ENCODE assay signal across 9 cellular contexts in genomic region chr3:184200825-184201224, GRCh38. TPM values are rescaled to one million over a fixed set of nuclear protein-coding genes. Genes with fewer than 3 reads are reported as not detected.
"Had no signal": no experiment of that assay in that cellular context is flagged by ENCODE, and none has a peak within 500 bp of the region (broad histone marks: within the 10 kb centered on the region; RNA-seq: fewer than 3 reads in every experiment).

No MANE protein-coding gene starts in this region.

- ATAC-seq: K562 had no signal

- H2AFZ ChIP-seq: GM23248 had no signal

- DNase-seq: GM23248, H9, HCEC 1CT, IMR-90, KG1 had no signal

- H3K9me3 Mint-ChIP-seq: H9 had no signal

- H3K4me3 ChIP-seq: GM23248, K562 had no signal

- FAIRE-seq: K562 had no signal

- H3K27ac ChIP-seq: GM23248, HL-60 had no signal

- H3K9ac ChIP-seq: GM23248 had no signal

- H3K4me3 Mint-ChIP-seq: H9 had no signal

RNA-seq across cellular contexts. Expression of gene VWA5B2, which starts 28.6 kb away (rescaled TPM):
- total RNA-seq: GM23248, H4, HT1080, IMR-90 had no signal
- polyA plus RNA-seq: GM23248, IMR-90, K562 had no signal
